Comparison of ENCODE assay signal across 1 cellular context in genomic region chr2:144004742-144005141, GRCh38.
A peak's percentile ranks its signal among the peaks of the same experiment; 100 is the strongest.
TF ChIP-seq lines count a peak whose summit lies in the region.

No MANE protein-coding gene starts in this region.

TF ChIP-seq in K562, 482 proteins besides CTCF, POLR2A, EP300 and RAD21 (continued from another document and continues in another):
- TF ChIP-seq ZNF609 (CRISPR knock-in tag; IDR thresholded peaks at IDR 0.05; ENCODE audit: borderline replicate concordance) (no peak), NFE2 (IDR thresholded peaks at IDR 0.05; ENCODE audit: low read depth) (peak; percentile 70), TAF1 (IDR thresholded peaks at IDR 0.05; ENCODE audit: control insufficient read depth, extremely low read depth, insufficient read depth, low read length, severe bottlenecking) (no peak), CGGBP1 (CRISPR knock-in tag; IDR thresholded peaks at IDR 0.05) (no peak), MYNN (IDR thresholded peaks at IDR 0.05) (no peak), MYNN (CRISPR knock-in tag; IDR thresholded peaks at IDR 0.05) (no peak), FOXP4 (CRISPR knock-in tag; IDR thresholded peaks at IDR 0.05; ENCODE audit: borderline replicate concordance) (no peak), ARID1B (IDR thresholded peaks at IDR 0.05) (peak; percentile 71), HDAC6 (IDR thresholded peaks at IDR 0.05; ENCODE audit: low read depth, low read length) (no peak), ATF2 (CRISPR knock-in tag; IDR thresholded peaks at IDR 0.05) (no peak), ATF1 (CRISPR knock-in tag; IDR thresholded peaks at IDR 0.05) (no peak), ATF1 (tag; IDR thresholded peaks at IDR 0.05) (no peak), PTBP1 (IDR thresholded peaks at IDR 0.05; ENCODE audit: low read depth, low read length) (no peak), HES1 (IDR thresholded peaks at IDR 0.05; ENCODE audit: low read depth) (no peak), PKNOX1 (IDR thresholded peaks at IDR 0.05) (no peak; the same call in 1 of the 2 replicates), RBM14 (IDR thresholded peaks at IDR 0.05; ENCODE audit: borderline replicate concordance, insufficient read depth, low read depth, low read length) (no peak), DACH1 (IDR thresholded peaks at IDR 0.05; ENCODE audit: partially characterized antibody) (no peak), CBFA2T3 (IDR thresholded peaks at IDR 0.05) (peak; percentile 70), ZNF316 (IDR thresholded peaks at IDR 0.05) (peak; percentile 67), MXI1 (IDR thresholded peaks at IDR 0.05; ENCODE audit: low read depth, low read length) (no peak), TGIF2 (CRISPR knock-in tag; IDR thresholded peaks at IDR 0.05) (no peak), SMARCC2 (IDR thresholded peaks at IDR 0.05; ENCODE audit: low read depth) (peak; percentile 30; the same call in 1 of the 2 replicates), NCOR1 (IDR thresholded peaks at IDR 0.05) (peak; percentile 39; the same call in 1 of the 2 replicates), POU5F1 (IDR thresholded peaks at IDR 0.05; ENCODE audit: borderline replicate concordance, low read depth, low read length, partially characterized antibody) (no peak), STAG1 (CRISPR knock-in tag; IDR thresholded peaks at IDR 0.05; ENCODE audit: borderline replicate concordance) (no peak), POLR2AphosphoS5 (IDR thresholded peaks at IDR 0.05; ENCODE audit: control insufficient read depth, insufficient read depth, low read depth, low read length) (0 out of 2 replicates have a peak, but pooled peaks have one; percentile 25), KLF1 (tag; IDR thresholded peaks at IDR 0.05) (no peak), SFPQ (IDR thresholded peaks at IDR 0.05; ENCODE audit: low read depth, low read length) (no peak), DDX20 (tag; IDR thresholded peaks at IDR 0.05; ENCODE audit: low read depth) (no peak), NCOA1 (IDR thresholded peaks at IDR 0.05; ENCODE audit: low read depth) (no peak), ZNF592 (IDR thresholded peaks at IDR 0.05) (0 out of 2 replicates have a peak, but pooled peaks have one; percentile 13), SMARCA4 (IDR thresholded peaks at IDR 0.05) (0 out of 2 replicates have a peak, but pooled peaks have one; percentile 34), MCM5 (IDR thresholded peaks at IDR 0.05; ENCODE audit: low read depth) (no peak), ZNF12 (CRISPR knock-in tag; IDR thresholded peaks at IDR 0.05) (no peak), ZNF23 (CRISPR knock-in tag; IDR thresholded peaks at IDR 0.05) (no peak), XRCC5 (IDR thresholded peaks at IDR 0.05; ENCODE audit: low read depth, low read length) (no peak), NFATC3 (IDR thresholded peaks at IDR 0.05) (no peak), DPF2 (IDR thresholded peaks at IDR 0.05) (peak; percentile 71), MEIS2 (IDR thresholded peaks at IDR 0.05; ENCODE audit: partially characterized antibody) (peak; percentile 12), ZBTB33 (CRISPR knock-in tag; IDR thresholded peaks at IDR 0.05) (no peak), ZFP91 (CRISPR knock-in tag; IDR thresholded peaks at IDR 0.05) (no peak), MAFG (tag; conservative IDR thresholded peaks at IDR 0.05) (peak; percentile 61), RBBP5 (IDR thresholded peaks at IDR 0.05; ENCODE audit: borderline replicate concordance, insufficient read depth, low read length, poor library complexity, severe bottlenecking) (no peak), MEF2D (tag; conservative IDR thresholded peaks at IDR 0.05; ENCODE audit: low read depth) (no peak)
